Comparison of ENCODE assay signal across 1 cellular context in genomic region chr16:30063278-30063892, GRCh38.
TF ChIP-seq lines count a peak whose summit lies in the region.

No MANE protein-coding gene starts in this region.

TF ChIP-seq in GM23338, 12 proteins besides CTCF, POLR2A, EP300 and RAD21 (continued from another document):
- TF ChIP-seq ZNF462 (CRISPR knock-in tag; IDR thresholded peaks at IDR 0.05) (no peak), STAT1 (IDR thresholded peaks at IDR 0.05; ENCODE audit: unreplicated experiment) (no peak), EZH2 (IDR thresholded peaks at IDR 0.05; ENCODE audit: low read depth, unreplicated experiment) (no peak), NANOG (IDR thresholded peaks at IDR 0.05; ENCODE audit: borderline replicate concordance) (no peak), REST (IDR thresholded peaks at IDR 0.05; ENCODE audit: unreplicated experiment) (no peak), JUNB (IDR thresholded peaks at IDR 0.05; ENCODE audit: unreplicated experiment) (no peak), POLR2AphosphoS5 (IDR thresholded peaks at IDR 0.05; ENCODE audit: low read depth) (no peak), ZNF331 (CRISPR knock-in tag; IDR thresholded peaks at IDR 0.05; ENCODE audit: low read depth) (no peak)
